ENCODE assay signal across 28 cellular contexts in the genomic region with DNA sequence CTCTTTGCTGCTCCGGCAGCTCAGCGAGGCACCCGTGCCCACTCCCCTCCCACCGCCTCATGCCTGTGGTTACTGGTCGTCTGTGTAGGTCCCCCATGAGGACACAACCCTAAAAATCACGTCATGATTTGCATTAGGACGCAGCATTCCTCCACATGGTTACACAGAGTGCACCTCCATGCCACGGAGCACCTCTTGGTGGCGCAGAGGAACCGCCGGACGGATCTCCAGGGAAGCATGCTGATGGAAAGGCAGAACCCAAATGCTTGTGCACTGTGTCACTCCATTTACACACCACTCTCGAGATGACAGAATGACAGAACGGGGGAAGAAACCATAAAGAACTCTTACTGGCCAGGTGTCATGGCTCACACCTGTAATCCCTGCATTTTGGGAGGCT.
"Had no signal": no experiment of that assay in that cellular context is flagged by ENCODE, and none has a peak within 500 bp of the region (broad histone marks: within the 10 kb centered on the region; RNA-seq: fewer than 3 reads in every experiment).

No MANE protein-coding gene starts in this region.

- H3K9ac ChIP-seq: parathyroid adenoma had no signal

- DNase-seq: activated CD4-positive, alpha-beta T cell treated with anti-CD3 and anti-CD28 coated beads for 1 hour; activated CD4-positive, alpha-beta T cell treated with anti-CD3 and anti-CD28 coated beads, Interleukin-2, amount 50 U/mL, for 1 hour; activated CD8-positive, alpha-beta T cell treated with anti-CD3 and anti-CD28 coated beads for 36 hours; activated gamma-delta T cell treated with Interleukin-2 at 50 U/mL for 16 hours; activated naive CD4-positive, alpha-beta T cell treated with anti-CD3 and anti-CD28 coated beads, Interleukin-2, amount 50 U/mL, for 16 hours; activated naive CD8-positive, alpha-beta T cell treated with anti-CD3 and anti-CD28 coated beads, Interleukin-2, amount 50 U/mL, for 24 hours; activated T-cell treated with anti-CD3 and anti-CD28 coated beads, Interleukin-2, amount 50 U/mL, for 4 hours; amygdala; caudate nucleus; cortex of kidney; effector memory CD8-positive, alpha-beta T cell; erythroblast; gastrocnemius medialis; glutamatergic neuron; left colon; naive B cell; nephron progenitor cell; right cardiac atrium; spleen; stimulated activated naive CD4-positive, alpha-beta T cell; T-helper 17 cell; T1000; tibial artery; upper lobe of right lung had no signal

- H3K27ac ChIP-seq: gastrocnemius medialis, parathyroid adenoma, spleen, suprapubic skin, tibial artery, upper lobe of right lung had no signal

- H3K4me1 ChIP-seq: gastrocnemius medialis, parathyroid adenoma, spleen, suprapubic skin, upper lobe of right lung had no signal

- H3K36me3 ChIP-seq: gastrocnemius medialis, spleen, suprapubic skin, upper lobe of right lung had no signal

- H3K9me3 ChIP-seq: gastrocnemius medialis, spleen, suprapubic skin, tibial artery, upper lobe of right lung had no signal

- H3K4me3 ChIP-seq: gastrocnemius medialis, spleen, suprapubic skin, tibial artery, upper lobe of right lung had no signal

- H2AFZ ChIP-seq: parathyroid adenoma had no signal

- H3K27me3 ChIP-seq: gastrocnemius medialis, spleen, suprapubic skin, tibial artery, upper lobe of right lung had no signal

- H3K79me2 ChIP-seq: parathyroid adenoma had no signal

- FAIRE-seq: keratinocyte had no signal

- ATAC-seq: activated CD8-positive, alpha-beta T cell treated with anti-CD3 and anti-CD28 coated beads for 36 hours; activated naive CD8-positive, alpha-beta T cell treated with anti-CD3 and anti-CD28 coated beads, Interleukin-2, amount 50 U/mL, for 24 hours; activated T-cell treated with anti-CD3 and anti-CD28 coated beads, Interleukin-2, amount 50 U/mL, for 4 hours; activated T-helper 17 cell treated with anti-CD3 and anti-CD28 coated beads, Interleukin-2, amount 50 U/mL, for 72 hours; effector memory CD8-positive, alpha-beta T cell; gastrocnemius medialis; left colon; right cardiac atrium; T-helper 17 cell; upper lobe of right lung had no signal
